Comparison of ENCODE assay signal across 8 cellular contexts in genomic region chr17:49969134-49969759, GRCh38. TPM values are rescaled to one million over a fixed set of nuclear protein-coding genes. Genes with fewer than 3 reads are reported as not detected.
A peak's percentile ranks its signal among the peaks of the same experiment; 100 is the strongest.
DNase-seq lines count a peak whose midpoint lies in the region; ATAC-seq and TF ChIP-seq lines count a peak whose summit lies in the region.

DLX4 (plus strand) TSS chr17:49969190; CDS start chr17:49969469, 279 bp downstream.

- peak within 1 kb of the TSS; percentile 64 for H2AFZ ChIP-seq in PC-9

- H4K20me1 ChIP-seq in PC-9 (ENCODE audit: insufficient read depth) = no peaks in the 10 kb centered on the region

- DNase-seq in NCI-H1105 treated with DMSO at 0.1 percent for 48 hours (lab: John Stamatoyannopoulos, UW) (peak; percentile 9), NCI-H1105 (lab: John Stamatoyannopoulos, UW) (no peak), PC-9 (no peak), osteocyte (ENCODE audit: extremely low spot score, unreplicated experiment) (no peak), ecto neural progenitor cell (ENCODE audit: low spot score) (no peak), NCI-H2081 treated with DMSO at 0.1 percent for 48 hours (lab: John Stamatoyannopoulos, UW) (no peak)
- DNase-seq in effector memory CD4-positive, alpha-beta T cell = peak in 2 of 3 donors; percentile 8 to 30

- no peaks in the 10 kb centered on the region for H3K9me3 ChIP-seq in PC-9 (ENCODE audit: insufficient read depth, low read depth)
- no peaks in the 10 kb centered on the region for H3K9me3 ChIP-seq in effector memory CD4-positive, alpha-beta T cell (ENCODE audit: control insufficient read depth, low read length)

- no peaks in the 10 kb centered on the region for H3K9me2 ChIP-seq in PC-9 (ENCODE audit: insufficient read depth)

- BruUV-seq in PC-9 (replicated peaks; lab: Mats Ljungman, UMichigan) = no TSS peak

- intact Hi-C loops in PC-9 (cut with micrococcal nuclease; ENCODE audit: unreplicated experiment) = no loop called here

- TF ChIP-seq CTCF in PC-9 (conservative IDR thresholded peaks at IDR 0.05) = no peak
- no peak for TF ChIP-seq CTCF in osteocyte (IDR thresholded peaks at IDR 0.05)

- H3K79me2 ChIP-seq in PC-9 (ENCODE audit: low read depth) = no peaks in the 10 kb centered on the region

- peaks cover 37% of the 10 kb centered on the region for H3K4me1 Mint-ChIP-seq in osteocyte (ENCODE audit: unreplicated experiment)

- no peaks in the 10 kb centered on the region for H3K9me3 Mint-ChIP-seq in osteocyte (ENCODE audit: unreplicated experiment)

- no peaks in the 10 kb centered on the region for H3K36me3 Mint-ChIP-seq in osteocyte (ENCODE audit: unreplicated experiment)

- ATAC-seq in GM21786 (IDR thresholded peaks at IDR 0.05; ENCODE audit: unreplicated experiment) = no peak

- H3K27ac ChIP-seq in PC-9 = no peak within 1 kb of the TSS
- H3K27ac ChIP-seq in effector memory CD4-positive, alpha-beta T cell (ENCODE audit: insufficient read depth, low read length, poor library complexity, severe bottlenecking) = no peak within 1 kb of the TSS

- CTCF ChIA-PET in PC-9 (lab: Charles Lee) = no interaction called here

- peaks cover 66% of the 10 kb centered on the region for H3K27me3 ChIP-seq in PC-9 (ENCODE audit: insufficient read depth, low read depth)
- peaks cover 70% of the 10 kb centered on the region for H3K27me3 ChIP-seq in effector memory CD4-positive, alpha-beta T cell (replicated peaks; ENCODE audit: control insufficient read depth, insufficient read depth, low read length, poor library complexity, severe bottlenecking)

- H3F3A ChIP-seq in PC-9 (ENCODE audit: insufficient read depth, low read depth) = peaks cover 31% of the 10 kb centered on the region

- peaks cover 93% of the 10 kb centered on the region for H3K27me3 Mint-ChIP-seq in osteocyte (ENCODE audit: unreplicated experiment)

- H3K4me3 Mint-ChIP-seq in osteocyte (ENCODE audit: unreplicated experiment) = peak within 1 kb of the TSS; percentile 69

- H3K4me1 ChIP-seq in PC-9 (replicated peaks; ENCODE audit: insufficient read depth) = peaks cover 5% of the 10 kb centered on the region; the same call in 1 of the 2 replicates
- H3K4me1 ChIP-seq in effector memory CD4-positive, alpha-beta T cell (ENCODE audit: control insufficient read depth, insufficient read depth, low read length, poor library complexity, severe bottlenecking) = peaks cover 41% of the 10 kb centered on the region

- peak within 1 kb of the TSS; percentile 52 for H3K4me3 ChIP-seq in PC-9
- H3K4me3 ChIP-seq in effector memory CD4-positive, alpha-beta T cell (ENCODE audit: insufficient read depth, low read depth, low read length, poor library complexity, severe bottlenecking) = peak within 1 kb of the TSS; percentile 57

- POLR2A ChIA-PET in PC-9 (lab: Charles Lee; ENCODE audit: unreplicated experiment) = no interaction called here

- H3K36me3 ChIP-seq in PC-9 (ENCODE audit: low read depth) = no peaks in the 10 kb centered on the region
- no peaks in the 10 kb centered on the region for H3K36me3 ChIP-seq in effector memory CD4-positive, alpha-beta T cell (ENCODE audit: control insufficient read depth, insufficient read depth, low read length)

- no peak within 1 kb of the TSS for H3K27ac Mint-ChIP-seq in osteocyte (ENCODE audit: unreplicated experiment)

- H3K4me2 ChIP-seq in PC-9 = peak within 1 kb of the TSS; percentile 74

RNA-seq across cellular contexts. Expression of gene DLX4, which starts in this region (rescaled TPM):
- total RNA-seq in PC-9 (2021) (6.2 and 8.8 TPM in 2 replicates), osteocyte (not detected in 2 replicates)

Comparison
In these comparisons a context has a peak if more than half of its experiments do, and no peak if none do; other contexts are left out.
1. DNase-seq: peak in NCI-H1105 treated with DMSO at 0.1 percent for 48 hours (single experiment) and effector memory CD4-positive, alpha-beta T cell (2 of 3); none in NCI-H1105 (single experiment), PC-9 (0 of 2), osteocyte (single experiment), ecto neural progenitor cell (single experiment) and NCI-H2081 treated with DMSO at 0.1 percent for 48 hours (single experiment).